In genomic region chr10:110647136-110647430, GRCh38 we compare ENCODE assay signal across 1 cellular context.
TF ChIP-seq lines count a peak whose summit lies in the region.

No MANE protein-coding gene starts in this region.

TF ChIP-seq in HEK293, 187 proteins besides CTCF, POLR2A, EP300 and RAD21 (continued from another document and continues in another):
- no peak for TF ChIP-seq ZSCAN4 (tag by site-specific recombination; IDR thresholded peaks at IDR 0.05)
- TF ChIP-seq IKZF3 (tag by site-specific recombination; IDR thresholded peaks at IDR 0.05), result no peak
- TF ChIP-seq ZNF324 (tag by site-specific recombination; IDR thresholded peaks at IDR 0.05), result no peak
- TF ChIP-seq ZNF121 (tag by site-specific recombination; IDR thresholded peaks at IDR 0.05), result no peak
- no peak for TF ChIP-seq ZBTB44 (tag by site-specific recombination; IDR thresholded peaks at IDR 0.05)
- no peak for TF ChIP-seq ZNF416 (tag by site-specific recombination; IDR thresholded peaks at IDR 0.05)
- peak; percentile 58; the same call in 1 of the 2 replicates for TF ChIP-seq HIC1 (tag by site-specific recombination; IDR thresholded peaks at IDR 0.05)
- TF ChIP-seq HOXA7 (CRISPR knock-in tag; IDR thresholded peaks at IDR 0.05; ENCODE audit: borderline replicate concordance), result no peak
- peak; percentile 61; the same call in 1 of the 2 replicates for TF ChIP-seq TSHZ1 (tag by site-specific recombination; IDR thresholded peaks at IDR 0.05; ENCODE audit: borderline replicate concordance)
- no peak for TF ChIP-seq ZFP69B (tag by site-specific recombination; IDR thresholded peaks at IDR 0.05)
- no peak for TF ChIP-seq ZNF433 (tag by site-specific recombination; IDR thresholded peaks at IDR 0.05; ENCODE audit: low read depth)
- peak; percentile 88 for TF ChIP-seq ZNF366 (tag by site-specific recombination; conservative IDR thresholded peaks at IDR 0.05)
- TF ChIP-seq GLIS1 (tag by site-specific recombination; IDR thresholded peaks at IDR 0.05), result no peak
- TF ChIP-seq ZNF157 (tag by site-specific recombination; IDR thresholded peaks at IDR 0.05), result no peak
- no peak for TF ChIP-seq ZNF707 (tag by site-specific recombination; IDR thresholded peaks at IDR 0.05)
- TF ChIP-seq OVOL3 (tag by site-specific recombination; IDR thresholded peaks at IDR 0.05), result no peak
- peak; percentile 32; the same call in 1 of the 2 replicates for TF ChIP-seq FEZF1 (tag by site-specific recombination; IDR thresholded peaks at IDR 0.05)
- no peak for TF ChIP-seq ZNF792 (tag by site-specific recombination; IDR thresholded peaks at IDR 0.05)
- TF ChIP-seq TRIM28 (IDR thresholded peaks at IDR 0.05; ENCODE audit: borderline replicate concordance, low read length), result no peak
- TF ChIP-seq ZNF600 (tag by site-specific recombination; IDR thresholded peaks at IDR 0.05), result no peak
- no peak for TF ChIP-seq ZSCAN18 (tag by site-specific recombination; IDR thresholded peaks at IDR 0.05)
- TF ChIP-seq ZNF335 (tag by site-specific recombination; conservative IDR thresholded peaks at IDR 0.05), result 0 out of 2 replicates have a peak, but pooled peaks have one; percentile 29
- peak; percentile 71; the same call in 1 of the 2 replicates for TF ChIP-seq SP7 (tag by site-specific recombination; IDR thresholded peaks at IDR 0.05)
- TF ChIP-seq GLI2 (tag by site-specific recombination; IDR thresholded peaks at IDR 0.05; ENCODE audit: borderline replicate concordance, low read depth), result peak; percentile 20; the same call in 1 of the 2 replicates
- no peak for TF ChIP-seq SCRT2 (tag by site-specific recombination; IDR thresholded peaks at IDR 0.05)
- no peak for TF ChIP-seq GLI4 (tag by site-specific recombination; IDR thresholded peaks at IDR 0.05)
- no peak for TF ChIP-seq RBAK (tag by site-specific recombination; IDR thresholded peaks at IDR 0.05)
- TF ChIP-seq KLF16 (tag by site-specific recombination; IDR thresholded peaks at IDR 0.05), result no peak
- TF ChIP-seq ZNF621 (tag by site-specific recombination; IDR thresholded peaks at IDR 0.05), result no peak
- TF ChIP-seq ZNF26 (tag by site-specific recombination; IDR thresholded peaks at IDR 0.05), result no peak
- no peak for TF ChIP-seq ZNF404 (tag by site-specific recombination; IDR thresholded peaks at IDR 0.05)
- no peak for TF ChIP-seq ZBTB17 (tag by site-specific recombination; IDR thresholded peaks at IDR 0.05)
- no peak for TF ChIP-seq ZNF785 (tag by site-specific recombination; IDR thresholded peaks at IDR 0.05)
- TF ChIP-seq ZNF544 (tag by site-specific recombination; IDR thresholded peaks at IDR 0.05), result no peak
- TF ChIP-seq ZNF112 (tag by site-specific recombination; IDR thresholded peaks at IDR 0.05), result no peak
- peak; percentile 24; the same call in 1 of the 2 replicates for TF ChIP-seq ZXDB (tag by site-specific recombination; IDR thresholded peaks at IDR 0.05)
- peak; percentile 90 for TF ChIP-seq PRDM6 (tag by site-specific recombination; IDR thresholded peaks at IDR 0.05)
- TF ChIP-seq ZNF521 (tag by site-specific recombination; IDR thresholded peaks at IDR 0.05), result no peak
- no peak for TF ChIP-seq ZBTB11 (tag by site-specific recombination; conservative IDR thresholded peaks at IDR 0.05; ENCODE audit: low read depth)
- peak; percentile 55 for TF ChIP-seq OSR2 (tag by site-specific recombination; IDR thresholded peaks at IDR 0.05)
- TF ChIP-seq ZNF148 (tag by site-specific recombination; IDR thresholded peaks at IDR 0.05; ENCODE audit: borderline replicate concordance), result no peak
- no peak for TF ChIP-seq ZNF37A (tag by site-specific recombination; IDR thresholded peaks at IDR 0.05)
- TF ChIP-seq ZFP3 (tag by site-specific recombination; IDR thresholded peaks at IDR 0.05; ENCODE audit: low read depth), result no peak
